17 cellular contexts compared by ENCODE assay signal in genomic region chr9:134265078-134265477, GRCh38.
DNase-seq lines count a peak whose midpoint lies in the region; ATAC-seq and TF ChIP-seq lines count a peak whose summit lies in the region.
"Had no signal": no experiment of that assay in that cellular context is flagged by ENCODE, and none has a peak within 500 bp of the region (broad histone marks: within the 10 kb centered on the region; RNA-seq: fewer than 3 reads in every experiment).

No MANE protein-coding gene starts in this region.

- 0 out of 2 replicates have a peak, but pooled peaks have one; percentile 5 for TF ChIP-seq CTCF in OCI-LY1 (IDR thresholded peaks at IDR 0.05; ENCODE audit: low read length)
- TF ChIP-seq CTCF in transverse colon (IDR thresholded peaks at IDR 0.05): no peak
- TF ChIP-seq CTCF in spleen (IDR thresholded peaks at IDR 0.05 in 8 of 11, conservative IDR thresholded peaks at IDR 0.05 in 3 of 11): no peak

- H3K9me3 ChIP-seq in BLaER1: no peaks in the 10 kb centered on the region
- H3K9me3 ChIP-seq in OCI-LY1 (ENCODE audit: low read length): no peaks in the 10 kb centered on the region
- H3K9me3 ChIP-seq in neuronal stem cell (replicated peaks in 1 of 2; ENCODE audit: control insufficient read depth in 2 of 2, insufficient read depth in 1 of 2, low read depth in 1 of 2, low read length in 2 of 2): peaks cover 0 to 3% of the 10 kb centered on the region in 2 donors
- no peaks in the 10 kb centered on the region for H3K9me3 ChIP-seq in transverse colon
- no peaks in the 10 kb centered on the region for H3K9me3 ChIP-seq in HAP-1
- no peaks in the 10 kb centered on the region for H3K9me3 ChIP-seq in spleen
- H3K9me3 ChIP-seq: BLaER1 treated with 17β-estradiol and CSF1 and Interleukin-3, amounts not matched to agents 10 nM and 100 nM had no signal

- WGBS in neuronal stem cell (ENCODE audit: extremely low coverage in 2 of 2, insufficient read length in 2 of 2, insufficient replicate concordance in 1 of 2), 2 donors: no CpG with 5 or more reads among the region's 7 CpGs
- WGBS in transverse colon (ENCODE audit: low coverage in 1 of 2), 2 donors: 57% methylated on average over 7 of the region's 7 CpGs; no CpG with 5 or more reads in 1 of the 2 donors
- 72 to 92% (median 81%) methylated on average over 7 of the region's 7 CpGs for WGBS in spleen, 5 donors

- H4K8ac ChIP-seq in neuronal stem cell (ENCODE audit: low read depth, low read length): no peak overlapping the region

- peak overlapping the region; percentile 75 for H3K18ac ChIP-seq in neuronal stem cell (ENCODE audit: low read length)

- H3K36me3 ChIP-seq in BLaER1 (no peaks in the 10 kb centered on the region), OCI-LY1 (ENCODE audit: insufficient read depth, low read length) (no peaks in the 10 kb centered on the region), neuronal stem cell (replicated peaks in 1 of 2; ENCODE audit: control insufficient read depth in 2 of 2, insufficient read depth in 2 of 2, low read length in 2 of 2) (no peaks in the 10 kb centered on the region), transverse colon (no peaks in the 10 kb centered on the region), HAP-1 (replicated peaks) (no peaks in the 10 kb centered on the region), spleen (no peaks in the 10 kb centered on the region)
- H3K36me3 ChIP-seq: BLaER1 treated with 17β-estradiol and CSF1 and Interleukin-3, amounts not matched to agents 10 nM and 100 nM had no signal

- no peaks in the 10 kb centered on the region for H3K79me2 ChIP-seq in OCI-LY1 (ENCODE audit: insufficient read depth, low read length)

- no peak overlapping the region for H2BK5ac ChIP-seq in neuronal stem cell (ENCODE audit: low read length)

- DNase-seq in left lobe of liver (ENCODE audit: low spot score): peak; percentile 94
- no peak for DNase-seq in neuronal stem cell (ENCODE audit: low spot score)
- no peak for DNase-seq in transverse colon
- DNase-seq in HAP-1 (ENCODE audit: low spot score in 2 of 2): no peak
- no peak for DNase-seq in spleen
- DNase-seq: 8988T; CD8-positive, alpha-beta T cell; DMS 273 treated with DMSO at 0.1 percent for 48 hours; DMS53; DND-41; EL; HCEC 1CT had no signal

- no peak overlapping the region for H2BK12ac ChIP-seq in neuronal stem cell (ENCODE audit: low read length)

- no peaks in the 10 kb centered on the region for H3K79me1 ChIP-seq in neuronal stem cell (ENCODE audit: low read depth, low read length)

- H3K4ac ChIP-seq in neuronal stem cell (ENCODE audit: low read length): no peak overlapping the region

- H3F3A ChIP-seq in OCI-LY1 (ENCODE audit: insufficient read depth, low read length): no peaks in the 10 kb centered on the region

- H2AFZ ChIP-seq in OCI-LY1 (ENCODE audit: low read length): no peak overlapping the region
- no peak overlapping the region for H2AFZ ChIP-seq in neuronal stem cell (ENCODE audit: low read length)

- ATAC-seq in left lobe of liver: peak; percentile 58
- no peak for ATAC-seq in HG03025 (IDR thresholded peaks at IDR 0.05; ENCODE audit: low FRiP score, unreplicated experiment)
- ATAC-seq: CD8-positive, alpha-beta T cell; GM12878 had no signal

- no peak overlapping the region for H2BK120ac ChIP-seq in neuronal stem cell (ENCODE audit: low read depth, low read length)

- no peaks in the 10 kb centered on the region for H3K27me3 ChIP-seq in BLaER1
- no peaks in the 10 kb centered on the region; the same call in 1 of the 2 replicates for H3K27me3 ChIP-seq in OCI-LY1 (ENCODE audit: insufficient read depth, low read length)
- H3K27me3 ChIP-seq in neuronal stem cell (ENCODE audit: control insufficient read depth in 3 of 3, insufficient read depth in 3 of 3, low read depth in 1 of 3, low read length in 3 of 3): peaks cover 0 to 69% (median 0%) of the 10 kb centered on the region in 3 experiments
- peaks cover 26% of the 10 kb centered on the region for H3K27me3 ChIP-seq in transverse colon
- no peaks in the 10 kb centered on the region; the same call in 1 of the 2 replicates for H3K27me3 ChIP-seq in HAP-1 (ENCODE audit: low read depth)
- H3K27me3 ChIP-seq in spleen (replicated peaks in 1 of 7): peaks cover 0 to 31% (median 0%) of the 10 kb centered on the region in 7 donors

- H3K4me3 ChIP-seq in BLaER1: no peak overlapping the region
- no peak overlapping the region for H3K4me3 ChIP-seq in OCI-LY1 (ENCODE audit: low read depth, low read length, poor library complexity, severe bottlenecking)
- H3K4me3 ChIP-seq in neuronal stem cell (ENCODE audit: low read length in 2 of 2): no peak overlapping the region
- no peak overlapping the region for H3K4me3 ChIP-seq in transverse colon
- no peak overlapping the region for H3K4me3 ChIP-seq in HAP-1
- H3K4me3 ChIP-seq in spleen: no peak overlapping the region
- H3K4me3 ChIP-seq: BLaER1 treated with 17β-estradiol and CSF1 and Interleukin-3, amounts not matched to agents 10 nM and 100 nM; GM12878 had no signal

- no peak overlapping the region for H2BK15ac ChIP-seq in neuronal stem cell (ENCODE audit: low read length)

- in situ Hi-C loops in transverse colon (cut with MboI; ENCODE audit: low pct_ligation_motif_present in 1 of 4, low pct_unique_long_range_greater_than_20kb in 1 of 4, low sequenced_read_pairs in 3 of 4) (no loop called here), HAP-1 (cut with MboI; ENCODE audit: low sequenced_read_pairs) (no loop called here)

- no peak overlapping the region for H4K91ac ChIP-seq in neuronal stem cell (ENCODE audit: low read depth, low read length, poor library complexity)

- H3K23ac ChIP-seq in neuronal stem cell (ENCODE audit: low read depth, low read length, poor library complexity): no peak overlapping the region

- H3K9me2 ChIP-seq in OCI-LY1 (ENCODE audit: low read depth, low read length): no peaks in the 10 kb centered on the region

- no peaks in the 10 kb centered on the region for H4K20me1 ChIP-seq in BLaER1
- no peaks in the 10 kb centered on the region for H4K20me1 ChIP-seq in OCI-LY1 (ENCODE audit: insufficient read depth, low read length)

- no peak overlapping the region for H3K27ac ChIP-seq in BLaER1
- no peak overlapping the region for H3K27ac ChIP-seq in OCI-LY1 (ENCODE audit: low read depth, low read length, poor library complexity, severe bottlenecking)
- no peak overlapping the region for H3K27ac ChIP-seq in neuronal stem cell (replicated peaks; ENCODE audit: low read length)
- H3K27ac ChIP-seq in transverse colon: no peak overlapping the region
- no peak overlapping the region for H3K27ac ChIP-seq in spleen
- H3K27ac ChIP-seq: BLaER1 treated with 17β-estradiol and CSF1 and Interleukin-3, amounts not matched to agents 10 nM and 100 nM had no signal

- no peak for TF ChIP-seq POLR2A in transverse colon (IDR thresholded peaks at IDR 0.05)
- no peak for TF ChIP-seq POLR2A in spleen (IDR thresholded peaks at IDR 0.05)

- no peak overlapping the region for H2AK5ac ChIP-seq in neuronal stem cell (ENCODE audit: low read depth, low read length)

- H3K9ac ChIP-seq in BLaER1: no peak overlapping the region
- no peak overlapping the region for H3K9ac ChIP-seq in OCI-LY1 (ENCODE audit: low read length)
- H3K9ac ChIP-seq in neuronal stem cell (ENCODE audit: low read depth, low read length, poor library complexity): no peak overlapping the region
- H3K9ac ChIP-seq: BLaER1 treated with 17β-estradiol and CSF1 and Interleukin-3, amounts not matched to agents 10 nM and 100 nM had no signal

- H3K14ac ChIP-seq in neuronal stem cell (ENCODE audit: low read length): no peak overlapping the region

- TF ChIP-seq EP300 in transverse colon (IDR thresholded peaks at IDR 0.05; ENCODE audit: low read depth): no peak

- peak overlapping the region; percentile 87; the same call in 1 of the 2 replicates for H3K4me2 ChIP-seq in BLaER1
- no peak overlapping the region for H3K4me2 ChIP-seq in OCI-LY1 (ENCODE audit: low read length)
- H3K4me2 ChIP-seq in neuronal stem cell (ENCODE audit: insufficient read depth, low read length, poor library complexity, severe bottlenecking): no peak overlapping the region

- intact Hi-C loops in transverse colon (cut with DNase I; ENCODE audit: low total_unique reads): no loop called here
- intact Hi-C loops in spleen (cut with DNase I; ENCODE audit: low total_unique reads): no loop called here

- H3K4me1 ChIP-seq in BLaER1 (peaks cover 97% of the 10 kb centered on the region), OCI-LY1 (ENCODE audit: insufficient read depth, low read length, severe bottlenecking) (peaks cover 39% of the 10 kb centered on the region), neuronal stem cell (ENCODE audit: control insufficient read depth in 2 of 2, insufficient read depth in 1 of 2, low read depth in 1 of 2, low read length in 2 of 2) (peaks cover 0 to 7% of the 10 kb centered on the region in 2 donors), transverse colon (no peaks in the 10 kb centered on the region), HAP-1 (no peaks in the 10 kb centered on the region), spleen (peaks cover 9 to 23% (median 22%) of the 10 kb centered on the region in 6 donors)
